In genomic region chr3:195657475-195658372, GRCh38 we compare ENCODE assay signal across 8 cellular contexts.
A peak's percentile ranks its signal among the peaks of the same experiment; 100 is the strongest.
DNase-seq lines count a peak whose midpoint lies in the region; ATAC-seq and TF ChIP-seq lines count a peak whose summit lies in the region.
"Not testable (repeated sequence)": the region's sequence is repeated elsewhere in the genome, so short reads cannot be mapped to it uniquely, and the experiment has no call there.

No MANE protein-coding gene starts in this region.

- peak overlapping the region; percentile 14 for H3K27ac ChIP-seq in CD4-positive, CD25-positive, alpha-beta regulatory T cell (ENCODE audit: insufficient read depth, low read length, poor library complexity, severe bottlenecking)
- H3K27ac ChIP-seq in foreskin keratinocyte = not testable (repeated sequence)

- H3K27ac Mint-ChIP-seq in CD4-positive, CD25-positive, alpha-beta regulatory T cell = peak overlapping the region; percentile 90 to 95 (median 95)
- peak overlapping the region; percentile 70 for H3K27ac Mint-ChIP-seq in activated naive CD8-positive, alpha-beta T cell treated with anti-CD3 and anti-CD28 coated beads for 36 hours

- H3K9me3 Mint-ChIP-seq in CD4-positive, CD25-positive, alpha-beta regulatory T cell; activated naive CD8-positive, alpha-beta T cell treated with anti-CD3 and anti-CD28 coated beads for 36 hours: not testable (repeated sequence)

- H3K4me3 ChIP-seq in CD4-positive, CD25-positive, alpha-beta regulatory T cell (ENCODE audit: low read depth, low read length) = not testable (repeated sequence)

- not testable (repeated sequence) for H3K36me3 ChIP-seq in CD4-positive, CD25-positive, alpha-beta regulatory T cell (ENCODE audit: control insufficient read depth, insufficient read depth, low read length)

- H3K4me1 Mint-ChIP-seq in CD4-positive, CD25-positive, alpha-beta regulatory T cell = peaks cover 0 to 13% (median 8%) of the 10 kb centered on the region in 4 donors
- not testable (repeated sequence) for H3K4me1 Mint-ChIP-seq in activated naive CD8-positive, alpha-beta T cell treated with anti-CD3 and anti-CD28 coated beads for 36 hours

- not testable (repeated sequence) for H3K27me3 Mint-ChIP-seq in CD4-positive, CD25-positive, alpha-beta regulatory T cell; activated naive CD8-positive, alpha-beta T cell treated with anti-CD3 and anti-CD28 coated beads for 36 hours

- H3K9me3 ChIP-seq in CD4-positive, CD25-positive, alpha-beta regulatory T cell (ENCODE audit: control insufficient read depth in 2 of 2, low read length in 2 of 2) = not testable (repeated sequence)

- ATAC-seq in CD4-positive, CD25-positive, alpha-beta regulatory T cell (ENCODE audit: low read depth in 2 of 2) = peak; percentile 80 to 88
- ATAC-seq in GM21360 (IDR thresholded peaks at IDR 0.05; ENCODE audit: unreplicated experiment) (peak; percentile 81), HG03354 (IDR thresholded peaks at IDR 0.05; ENCODE audit: poor library complexity, severe bottlenecking, unreplicated experiment) (peak; percentile 92), foreskin keratinocyte (peak; percentile 79)

- not testable (repeated sequence) for H3K36me3 Mint-ChIP-seq in CD4-positive, CD25-positive, alpha-beta regulatory T cell; activated naive CD8-positive, alpha-beta T cell treated with anti-CD3 and anti-CD28 coated beads for 36 hours

- TF ChIP-seq CTCF in foreskin keratinocyte (conservative IDR thresholded peaks at IDR 0.05) = not testable (repeated sequence)

- peak; percentile 73 to 93 (median 85) for DNase-seq in CD4-positive, CD25-positive, alpha-beta regulatory T cell
- DNase-seq in T-helper 1 cell = peak; percentile 52 to 91 (median 90)
- DNase-seq in activated naive CD8-positive, alpha-beta T cell treated with anti-CD3 and anti-CD28 coated beads for 36 hours = peak; percentile 86
- DNase-seq in foreskin keratinocyte = peak; percentile 19 to 29
- DNase-seq in myocyte (ENCODE audit: low read depth) = peak; percentile 87
- peak; percentile 66 to 88 (median 87) for DNase-seq in stimulated activated CD4-positive, alpha-beta T cell treated with anti-CD3 and anti-CD28 coated beads, TNF-alpha, amount 100 ng/mL, for 1 hour (ENCODE audit: low read depth in 3 of 3, low spot score in 1 of 3)

- H3K4me3 Mint-ChIP-seq in CD4-positive, CD25-positive, alpha-beta regulatory T cell = peak overlapping the region; percentile 90 to 94 (median 94)
- peak overlapping the region; percentile 79 for H3K4me3 Mint-ChIP-seq in activated naive CD8-positive, alpha-beta T cell treated with anti-CD3 and anti-CD28 coated beads for 36 hours

- H3K27me3 ChIP-seq in CD4-positive, CD25-positive, alpha-beta regulatory T cell (ENCODE audit: control insufficient read depth, insufficient read depth, low read length); foreskin keratinocyte: not testable (repeated sequence)

- H3K4me1 ChIP-seq in CD4-positive, CD25-positive, alpha-beta regulatory T cell (ENCODE audit: control insufficient read depth, insufficient read depth, low read length, poor library complexity, severe bottlenecking); foreskin keratinocyte: not testable (repeated sequence)

Comparison
In these comparisons a context has a peak if more than half of its experiments do, and no peak if none do; other contexts are left out.
1. DNase-seq: peak in every context shown above with its lines; median percentile 90 in T-helper 1 cell; 87 in myocyte; 87 in stimulated activated CD4-positive, alpha-beta T cell treated with anti-CD3 and anti-CD28 coated beads, TNF-alpha, amount 100 ng/mL, for 1 hour; 86 in activated naive CD8-positive, alpha-beta T cell treated with anti-CD3 and anti-CD28 coated beads for 36 hours; 85 in CD4-positive, CD25-positive, alpha-beta regulatory T cell; 24 in foreskin keratinocyte.